Comparison of ENCODE assay signal across 21 cellular contexts in genomic region chr3:181935915-181936314, GRCh38.
DNase-seq lines count a peak whose midpoint lies in the region; TF ChIP-seq lines count a peak whose summit lies in the region.
"Had no signal": no experiment of that assay in that cellular context is flagged by ENCODE, and none has a peak within 500 bp of the region (broad histone marks: within the 10 kb centered on the region; RNA-seq: fewer than 3 reads in every experiment).

No MANE protein-coding gene starts in this region.

- BruUV-seq in PC-9 (replicated peaks; lab: Mats Ljungman, UMichigan): no TSS peak

- no peaks in the 10 kb centered on the region for H3K4me1 ChIP-seq in PC-9 (replicated peaks; ENCODE audit: insufficient read depth)

- TF ChIP-seq CTCF in LNCaP clone FGC (IDR thresholded peaks at IDR 0.05; ENCODE audit: control insufficient read depth, extremely low read depth, insufficient read depth) (0 out of 2 replicates have a peak, but pooled peaks have one; percentile 4), PC-9 (conservative IDR thresholded peaks at IDR 0.05) (peak; percentile 45; the same call in 1 of the 2 replicates), epithelial cell of proximal tubule (conservative IDR thresholded peaks at IDR 0.05; ENCODE audit: low read depth, low read length) (peak; percentile 11)

- CTCF ChIA-PET in PC-9 (lab: Charles Lee): no interaction called here

- no peaks in the 10 kb centered on the region for H3K9me2 ChIP-seq in PC-9 (ENCODE audit: insufficient read depth)
- H3K9me2 ChIP-seq: SK-N-SH had no signal

- POLR2A ChIA-PET in PC-9 (lab: Charles Lee; ENCODE audit: unreplicated experiment): no interaction called here

- intact Hi-C loops in PC-9 (cut with micrococcal nuclease; ENCODE audit: unreplicated experiment): no loop called here

- H3K36me3 ChIP-seq in PC-9 (ENCODE audit: low read depth): no peaks in the 10 kb centered on the region

- no peaks in the 10 kb centered on the region for H3K79me2 ChIP-seq in PC-9 (ENCODE audit: low read depth)

- H3K9me3 ChIP-seq in PC-9 (ENCODE audit: insufficient read depth, low read depth): peaks cover 5% of the 10 kb centered on the region; the same call in 1 of the 2 replicates
- H3K9me3 ChIP-seq: SK-N-SH had no signal

- H3K4me3 ChIP-seq in LNCaP clone FGC (ENCODE audit: low read depth, low read length): no peak overlapping the region
- H3K4me3 ChIP-seq in PC-9: no peak overlapping the region
- no peak overlapping the region for H3K4me3 ChIP-seq in epithelial cell of proximal tubule (ENCODE audit: low read depth, low read length)

- no peaks in the 10 kb centered on the region for H4K20me1 ChIP-seq in PC-9 (ENCODE audit: insufficient read depth)

- H3F3A ChIP-seq in PC-9 (ENCODE audit: insufficient read depth, low read depth): no peaks in the 10 kb centered on the region

- H3K27ac ChIP-seq in PC-9: no peak overlapping the region
- H3K27ac ChIP-seq: RWPE1 had no signal

- no peak overlapping the region for H2AFZ ChIP-seq in PC-9

- no peaks in the 10 kb centered on the region for H3K27me3 ChIP-seq in PC-9 (ENCODE audit: insufficient read depth, low read depth)

- peak; percentile 2 for DNase-seq in DMS53 (lab: John Stamatoyannopoulos, UW)
- DNase-seq in DMS53 treated with DMSO at 0.1 percent for 48 hours (lab: John Stamatoyannopoulos, UW; ENCODE audit: unreplicated experiment): no peak
- no peak for DNase-seq in LNCaP clone FGC (ENCODE audit: low read depth)
- no peak for DNase-seq in PC-9
- no peak for DNase-seq in epithelial cell of proximal tubule (ENCODE audit: low read depth)
- DNase-seq in NCI-H1105 treated with DMSO at 0.1 percent for 48 hours (lab: John Stamatoyannopoulos, UW): no peak
- no peak for DNase-seq in 8988T
- DNase-seq in stimulated activated CD4-positive, alpha-beta T cell treated with anti-CD3 and anti-CD28 coated beads, Interleukin-4, amount 100 ng/mL, for 24 hours: no peak
- DNase-seq: CD4-positive, alpha-beta T cell; COR-L47; GDM1; HFFc6; NCI-H1092; NCI-H1436 treated with DMSO at 0.1 percent for 48 hours; NCI-H2081; NCI-H2171; NCI-H345; NCI-H524 treated with DMSO at 0.1 percent for 48 hours; SIG-M5; SK-N-SH had no signal

- H3K4me2 ChIP-seq in PC-9: no peak overlapping the region
- H3K4me2 ChIP-seq: SK-N-SH had no signal
